8 cellular contexts compared by ENCODE assay signal in genomic region chr6:28587011-28587745, GRCh38.
DNase-seq lines count a peak whose midpoint lies in the region; ATAC-seq and TF ChIP-seq lines count a peak whose summit lies in the region.

No MANE protein-coding gene starts in this region.

- 1% methylated on average over 22 of the region's 40 CpGs for WGBS in right lobe of liver (ENCODE audit: insufficient coverage, low coverage, low lambda C conversion rate, missing lambda C conversion rate)

- TF ChIP-seq CTCF in GM10248 (IDR thresholded peaks at IDR 0.05; ENCODE audit: control extremely low read depth, extremely low read depth, low read depth, missing control alignments) (no peak), HEK293 (tag by site-specific recombination; IDR thresholded peaks at IDR 0.05) (no peak), right lobe of liver (IDR thresholded peaks at IDR 0.05) (no peak)

- H3K36me3 ChIP-seq in HEK293 (ENCODE audit: control insufficient read depth in 2 of 2, insufficient read depth in 1 of 2, low read length in 2 of 2) (no peaks in the 10 kb centered on the region; a peak in 1 of 3 replicates), right lobe of liver (no peaks in the 10 kb centered on the region)

- peaks cover 9% of the 10 kb centered on the region for H3K4me1 ChIP-seq in HEK293 (ENCODE audit: control insufficient read depth, insufficient read depth, low read length)
- H3K4me1 ChIP-seq in right lobe of liver = peaks cover 0 to 5% (median 0%) of the 10 kb centered on the region in 4 donors

- POLR2A ChIA-PET in GM10248 (lab: Yijun Ruan, JAX) = no interaction called here
- POLR2A ChIA-PET in HEK293 (lab: Yijun Ruan, JAX) = interaction anchor here (0.7 to 3.0 kb wide), 18 partner anchors 10 to 463 kb away, joined by 3 to 16 read pairs (median 4); partner anchors contain the start of genes ZKSCAN8, ZSCAN12, ZSCAN16 and ZSCAN23

- peak; percentile 79 to 80 for ATAC-seq in activated CD4-positive, CD25-positive, alpha-beta regulatory T cell treated with anti-CD3 and anti-CD28 coated beads, Interleukin-2, amount 50 U/mL, for 24 hours
- ATAC-seq in right lobe of liver = peak; percentile 99 to 100 (median 100)

- peaks cover 0 to 8% of the 10 kb centered on the region in 2 donors for H3K27me3 ChIP-seq in right lobe of liver

- intact Hi-C loops in right lobe of liver (cut with DNase I) = no loop called here

- DNase-seq in GM10248 (ENCODE audit: extremely low spot score) = peak; percentile 78
- peak; percentile 34 for DNase-seq in NCI-H1694 (lab: John Stamatoyannopoulos, UW)
- DNase-seq in cerebellar nuclear complex (lab: John Stamatoyannopoulos, UW) = peak; percentile 57 to 73
- DNase-seq in right lobe of liver = peak; percentile 76 to 87 (median 85)
- peak; percentile 20 to 47 (median 45) for DNase-seq in stimulated activated CD4-positive, alpha-beta T cell treated with anti-CD3 and anti-CD28 coated beads, TNF-alpha, amount 100 ng/mL, for 4 hours (ENCODE audit: low read depth in 3 of 3)
- DNase-seq in DMS114 treated with DMSO at 0.1 percent for 48 hours (lab: John Stamatoyannopoulos, UW; ENCODE audit: unreplicated experiment) = no peak

- H3K4me3 ChIP-seq in HEK293 (ENCODE audit: low read depth, low read length) = peak overlapping the region; percentile 73
- H3K4me3 ChIP-seq in right lobe of liver = peak overlapping the region; percentile 46 to 79 (median 75)

- CTCF ChIA-PET in GM10248 (lab: Yijun Ruan, JAX) (no interaction called here), HEK293 (lab: Yijun Ruan, JAX) (interaction anchor here (0.5 to 3.7 kb wide), 5 partner anchors 44 to 91 kb away, joined by 3 to 25 read pairs (median 5); no protein-coding TSS in a partner anchor)

- no peaks in the 10 kb centered on the region for H3K9me3 ChIP-seq in HEK293 (ENCODE audit: control insufficient read depth, insufficient read depth, low read depth, low read length)
- H3K9me3 ChIP-seq in right lobe of liver = no peaks in the 10 kb centered on the region

- peak; percentile 56 for TF ChIP-seq POLR2A in right lobe of liver (IDR thresholded peaks at IDR 0.05)

- H3K27ac ChIP-seq in HEK293 (ENCODE audit: extremely low read depth, low read depth, low read length) (peak overlapping the region; percentile 84), right lobe of liver (peak overlapping the region in 1 of 3 donors; percentile 24)

TF ChIP-seq in HEK293, 187 proteins besides CTCF, POLR2A, EP300 and RAD21 (continues in another document):
- TF ChIP-seq ZNF133 (tag by site-specific recombination; IDR thresholded peaks at IDR 0.05) = no peak
- TF ChIP-seq HIC1 (tag by site-specific recombination; IDR thresholded peaks at IDR 0.05) = peak; percentile 84
- no peak for TF ChIP-seq ZNF670 (tag by site-specific recombination; IDR thresholded peaks at IDR 0.05; ENCODE audit: low read depth)
- no peak for TF ChIP-seq ZNF837 (tag by site-specific recombination; IDR thresholded peaks at IDR 0.05)
- peak; percentile 82 for TF ChIP-seq SP7 (tag by site-specific recombination; IDR thresholded peaks at IDR 0.05)
- no peak for TF ChIP-seq ZNF239 (tag by site-specific recombination; IDR thresholded peaks at IDR 0.05)
- no peak; the same call in 1 of the 2 replicates for TF ChIP-seq ZNF76 (tag by site-specific recombination; IDR thresholded peaks at IDR 0.05; ENCODE audit: borderline replicate concordance, low read depth)
- TF ChIP-seq ZNF19 (tag by site-specific recombination; IDR thresholded peaks at IDR 0.05; ENCODE audit: low read depth) = no peak
- TF ChIP-seq ZNF626 (tag by site-specific recombination; IDR thresholded peaks at IDR 0.05) = no peak
- TF ChIP-seq ZNF10 (tag by site-specific recombination; IDR thresholded peaks at IDR 0.05) = 0 out of 2 replicates have a peak, but pooled peaks have one; percentile 25
- no peak for TF ChIP-seq SCRT2 (tag by site-specific recombination; IDR thresholded peaks at IDR 0.05)
- TF ChIP-seq EGR2 (tag by site-specific recombination; IDR thresholded peaks at IDR 0.05; ENCODE audit: low read depth) = no peak
- TF ChIP-seq ZXDB (tag by site-specific recombination; IDR thresholded peaks at IDR 0.05) = peak; percentile 88
- TF ChIP-seq WT1 (tag by site-specific recombination; IDR thresholded peaks at IDR 0.05) = peak; percentile 45; the same call in 1 of the 2 replicates
- no peak for TF ChIP-seq ZNF211 (tag by site-specific recombination; IDR thresholded peaks at IDR 0.05; ENCODE audit: low read depth)
- no peak for TF ChIP-seq ZNF274 (IDR thresholded peaks at IDR 0.05; ENCODE audit: low read length)
- TF ChIP-seq ZNF274 (tag by site-specific recombination; IDR thresholded peaks at IDR 0.05; ENCODE audit: borderline replicate concordance) = no peak
- no peak for TF ChIP-seq ZNF426 (tag by site-specific recombination; IDR thresholded peaks at IDR 0.05)
- peak; percentile 96 for TF ChIP-seq ZBTB17 (tag by site-specific recombination; IDR thresholded peaks at IDR 0.05)
- no peak for TF ChIP-seq ZNF510 (tag by site-specific recombination; IDR thresholded peaks at IDR 0.05; ENCODE audit: insufficient replicate concordance)
- peak; percentile 79 for TF ChIP-seq ZSCAN30 (tag by site-specific recombination; IDR thresholded peaks at IDR 0.05)
- peak; percentile 62; the same call in 1 of the 2 replicates for TF ChIP-seq YY1 (tag by site-specific recombination; IDR thresholded peaks at IDR 0.05)
- peak; percentile 26; the same call in 1 of the 2 replicates for TF ChIP-seq ZFHX2 (tag by site-specific recombination; conservative IDR thresholded peaks at IDR 0.05)
- no peak for TF ChIP-seq ZNF530 (tag by site-specific recombination; IDR thresholded peaks at IDR 0.05; ENCODE audit: low read depth)
- peak; percentile 80 for TF ChIP-seq SP2 (tag by site-specific recombination; IDR thresholded peaks at IDR 0.05)
- no peak for TF ChIP-seq ZNF555 (tag by site-specific recombination; conservative IDR thresholded peaks at IDR 0.05)
- TF ChIP-seq, protein P1, sequence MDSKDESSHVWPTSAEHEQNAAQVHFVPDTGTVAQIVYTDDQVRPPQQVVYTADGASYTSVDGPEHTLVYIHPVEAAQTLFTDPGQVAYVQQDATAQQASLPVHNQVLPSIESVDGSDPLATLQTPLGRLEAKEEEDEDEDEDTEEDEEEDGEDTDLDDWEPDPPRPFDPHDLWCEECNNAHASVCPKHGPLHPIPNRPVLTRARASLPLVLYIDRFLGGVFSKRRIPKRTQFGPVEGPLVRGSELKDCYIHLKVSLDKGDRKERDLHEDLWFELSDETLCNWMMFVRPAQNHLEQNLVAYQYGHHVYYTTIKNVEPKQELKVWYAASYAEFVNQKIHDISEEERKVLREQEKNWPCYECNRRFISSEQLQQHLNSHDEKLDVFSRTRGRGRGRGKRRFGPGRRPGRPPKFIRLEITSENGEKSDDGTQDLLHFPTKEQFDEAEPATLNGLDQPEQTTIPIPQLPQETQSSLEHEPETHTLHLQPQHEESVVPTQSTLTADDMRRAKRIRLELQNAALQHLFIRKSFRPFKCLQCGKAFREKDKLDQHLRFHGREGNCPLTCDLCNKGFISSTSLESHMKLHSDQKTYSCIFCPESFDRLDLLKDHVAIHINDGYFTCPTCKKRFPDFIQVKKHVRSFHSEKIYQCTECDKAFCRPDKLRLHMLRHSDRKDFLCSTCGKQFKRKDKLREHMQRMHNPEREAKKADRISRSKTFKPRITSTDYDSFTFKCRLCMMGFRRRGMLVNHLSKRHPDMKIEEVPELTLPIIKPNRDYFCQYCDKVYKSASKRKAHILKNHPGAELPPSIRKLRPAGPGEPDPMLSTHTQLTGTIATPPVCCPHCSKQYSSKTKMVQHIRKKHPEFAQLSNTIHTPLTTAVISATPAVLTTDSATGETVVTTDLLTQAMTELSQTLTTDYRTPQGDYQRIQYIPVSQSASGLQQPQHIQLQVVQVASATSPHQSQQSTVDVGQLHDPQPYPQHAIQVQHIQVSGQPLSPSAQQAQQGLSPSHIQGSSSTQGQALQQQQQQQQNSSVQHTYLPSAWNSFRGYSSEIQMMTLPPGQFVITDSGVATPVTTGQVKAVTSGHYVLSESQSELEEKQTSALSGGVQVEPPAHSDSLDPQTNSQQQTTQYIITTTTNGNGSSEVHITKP (tag by site-specific recombination; IDR thresholded peaks at IDR 0.05) = peak; percentile 96
- peak; percentile 71 for TF ChIP-seq ZNF394 (tag by site-specific recombination; IDR thresholded peaks at IDR 0.05; ENCODE audit: borderline replicate concordance)
- TF ChIP-seq ZNF621 (tag by site-specific recombination; IDR thresholded peaks at IDR 0.05) = no peak
- TF ChIP-seq PBX3 (CRISPR knock-in tag; IDR thresholded peaks at IDR 0.05) = peak; percentile 81
